Comparison of ENCODE assay signal across 18 cellular contexts in genomic region chr2:20648831-20649230, GRCh38. TPM values are rescaled to one million over a fixed set of nuclear protein-coding genes. Genes with fewer than 3 reads are reported as not detected.
DNase-seq lines count a peak whose midpoint lies in the region; ATAC-seq and TF ChIP-seq lines count a peak whose summit lies in the region.
"Had no signal": no experiment of that assay in that cellular context is flagged by ENCODE, and none has a peak within 500 bp of the region (broad histone marks: within the 10 kb centered on the region; RNA-seq: fewer than 3 reads in every experiment).

No MANE protein-coding gene starts in this region.

- H3K36me3 ChIP-seq in BLaER1 (peaks cover 17% of the 10 kb centered on the region), neural progenitor cell (no peaks in the 10 kb centered on the region)
- H3K36me3 ChIP-seq in CD8-positive, alpha-beta memory T cell (ENCODE audit: insufficient read depth, low read length), result no peaks in the 10 kb centered on the region
- H3K36me3 ChIP-seq: brain microvascular endothelial cell, MG63 had no signal

- TF ChIP-seq CTCF in endothelial cell (IDR thresholded peaks at IDR 0.05; ENCODE audit: unreplicated experiment), result no peak
- no peak for TF ChIP-seq CTCF in neural progenitor cell (IDR thresholded peaks at IDR 0.05)

- H3K9me3 Mint-ChIP-seq in CD8-positive, alpha-beta memory T cell, result no peaks in the 10 kb centered on the region
- H3K9me3 Mint-ChIP-seq in endothelial cell (ENCODE audit: unreplicated experiment) (no peaks in the 10 kb centered on the region), neural progenitor cell (no peaks in the 10 kb centered on the region)

- peaks cover 0 to 27% (median 7%) of the 10 kb centered on the region in 3 donors for H3K36me3 Mint-ChIP-seq in CD8-positive, alpha-beta memory T cell
- H3K36me3 Mint-ChIP-seq in endothelial cell (ENCODE audit: low read depth, unreplicated experiment) (peaks cover 30% of the 10 kb centered on the region), neural progenitor cell (peaks cover 11% of the 10 kb centered on the region)

- no peak overlapping the region for H3K4me3 ChIP-seq in BLaER1
- H3K4me3 ChIP-seq in CD8-positive, alpha-beta memory T cell (ENCODE audit: low read length), result no peak overlapping the region
- no peak overlapping the region for H3K4me3 ChIP-seq in neural progenitor cell
- H3K4me3 ChIP-seq: MG63 had no signal

- H3K4me1 ChIP-seq in BLaER1 (peaks cover 58% of the 10 kb centered on the region), neural progenitor cell (no peaks in the 10 kb centered on the region)
- H3K4me1 ChIP-seq in CD8-positive, alpha-beta memory T cell (ENCODE audit: insufficient read depth, low read length), result peaks cover 19% of the 10 kb centered on the region

- no peaks in the 10 kb centered on the region for H3K79me2 ChIP-seq in neural progenitor cell (ENCODE audit: low read depth)

- no peaks in the 10 kb centered on the region for H4K20me1 ChIP-seq in BLaER1
- H4K20me1 ChIP-seq in neural progenitor cell (ENCODE audit: low read depth), result no peaks in the 10 kb centered on the region

- H3K9me3 ChIP-seq in BLaER1, result no peaks in the 10 kb centered on the region
- H3K9me3 ChIP-seq in CD8-positive, alpha-beta memory T cell (ENCODE audit: low read length), result no peaks in the 10 kb centered on the region
- no peaks in the 10 kb centered on the region for H3K9me3 ChIP-seq in neural progenitor cell (ENCODE audit: low read depth)
- H3K9me3 ChIP-seq: heart right ventricle, MG63 had no signal

- H3K27me3 Mint-ChIP-seq in CD8-positive, alpha-beta memory T cell, result no peaks in the 10 kb centered on the region
- H3K27me3 Mint-ChIP-seq in endothelial cell (ENCODE audit: unreplicated experiment), result peaks cover 26% of the 10 kb centered on the region
- peaks cover 20% of the 10 kb centered on the region for H3K27me3 Mint-ChIP-seq in neural progenitor cell (ENCODE audit: insufficient read depth, low read depth)

- no peaks in the 10 kb centered on the region for H3K27me3 ChIP-seq in BLaER1
- H3K27me3 ChIP-seq in CD8-positive, alpha-beta memory T cell (ENCODE audit: insufficient read depth, low read length, poor library complexity, severe bottlenecking), result no peaks in the 10 kb centered on the region
- H3K27me3 ChIP-seq in neural progenitor cell, result peaks cover 19% of the 10 kb centered on the region
- H3K27me3 ChIP-seq: brain microvascular endothelial cell, heart right ventricle, MG63 had no signal

- no peak for ATAC-seq in GM18861 (IDR thresholded peaks at IDR 0.05; ENCODE audit: unreplicated experiment)
- ATAC-seq: heart right ventricle, sciatic nerve had no signal

- H3K4me3 Mint-ChIP-seq in CD8-positive, alpha-beta memory T cell, result peak overlapping the region in 3 of 7 donors; percentile 86 to 92 (median 89)
- H3K4me3 Mint-ChIP-seq in endothelial cell (ENCODE audit: unreplicated experiment) (peak overlapping the region; percentile 53), neural progenitor cell (peak overlapping the region; percentile 20)

- H3F3A ChIP-seq in neural progenitor cell (ENCODE audit: low read depth), result no peaks in the 10 kb centered on the region

- no peak for DNase-seq in CD8-positive, alpha-beta memory T cell
- DNase-seq in endothelial cell (ENCODE audit: low spot score) (no peak), neural progenitor cell (ENCODE audit: low spot score) (no peak), anterior cingulate cortex (lab: John Stamatoyannopoulos, UW) (no peak), HCEC 1CT (no peak)
- DNase-seq in stimulated activated CD4-positive, alpha-beta T cell treated with anti-CD3 and anti-CD28 coated beads, Interleukin-1b, Interleukin-23, amount 100 ng/mL, for 48 hours, result no peak
- DNase-seq: activated CD4-positive, CD25-positive, alpha-beta regulatory T cell treated with anti-CD3 and anti-CD28 coated beads, Interleukin-2, amount 50 U/mL, for 72 hours; activated CD8-positive, alpha-beta memory T cell treated with anti-CD3 and anti-CD28 coated beads, Interleukin-2, amount 50 U/mL, for 48 hours; activated naive CD4-positive, alpha-beta T cell; brain microvascular endothelial cell; DMS 273 treated with DMSO at 0.1 percent for 48 hours; GF-D8; heart right ventricle; MG63; NCI-H1694 treated with DMSO at 0.1 percent for 48 hours had no signal

- peak overlapping the region in 7 of 8 donors; percentile 4 to 95 (median 72) for H3K27ac Mint-ChIP-seq in CD8-positive, alpha-beta memory T cell
- H3K27ac Mint-ChIP-seq in endothelial cell (ENCODE audit: unreplicated experiment), result peak overlapping the region; percentile 37
- peak overlapping the region; percentile 57 for H3K27ac Mint-ChIP-seq in neural progenitor cell

- no peak overlapping the region for H2AFZ ChIP-seq in neural progenitor cell (replicated peaks)

- H3K27ac ChIP-seq in BLaER1 (peak overlapping the region; percentile 19), neural progenitor cell (no peak overlapping the region)
- no peak overlapping the region for H3K27ac ChIP-seq in CD8-positive, alpha-beta memory T cell (ENCODE audit: low read depth, low read length)
- H3K27ac ChIP-seq: brain microvascular endothelial cell, heart right ventricle had no signal

- H3K4me1 Mint-ChIP-seq in CD8-positive, alpha-beta memory T cell, result peaks cover 30 to 44% (median 38%) of the 10 kb centered on the region in 3 donors
- H3K4me1 Mint-ChIP-seq in endothelial cell (ENCODE audit: unreplicated experiment), result peaks cover 29% of the 10 kb centered on the region
- peaks cover 48% of the 10 kb centered on the region for H3K4me1 Mint-ChIP-seq in neural progenitor cell

- H3K9ac ChIP-seq in BLaER1 (no peak overlapping the region), neural progenitor cell (no peak overlapping the region)

- POLR2A ChIA-PET in CD8-positive, alpha-beta memory T cell (lab: Charles Lee), result interaction anchor here (1.0 kb wide), 1 partner anchor 201 kb away, joined by 5 read pairs; the partner anchor contains the start of gene RHOB

- H3K4me2 ChIP-seq in BLaER1 (peak overlapping the region; percentile 98), neural progenitor cell (no peak overlapping the region)

- CTCF ChIA-PET in CD8-positive, alpha-beta memory T cell (lab: Charles Lee), result interaction anchor here (3.0 to 6.3 kb wide), 3 partner anchors 13 to 237 kb away, joined by 13 to 67 read pairs (median 58); partner anchors contain the start of gene RHOB

RNA-seq across cellular contexts. Expression of gene HS1BP3, which starts 2.1 kb away (rescaled TPM):
- total RNA-seq in CD8-positive, alpha-beta memory T cell, result 1 to 10 TPM; 9.3 to 9.5 TPM
- 19.4 TPM for polyA plus RNA-seq in CD8-positive, alpha-beta memory T cell
- total RNA-seq in endothelial cell (ENCODE audit: unreplicated experiment) (33.6 TPM), neural progenitor cell (ENCODE audit: low replicate concordance) (10.0 and 19.5 TPM in 2 replicates)

RNA-seq across cellular contexts. Expression of gene GDF7, which starts 18.1 kb away (rescaled TPM):
- total RNA-seq in CD8-positive, alpha-beta memory T cell, result not detected
- polyA plus RNA-seq in CD8-positive, alpha-beta memory T cell, result 0.10 TPM
- total RNA-seq in endothelial cell (ENCODE audit: unreplicated experiment), result 11.2 TPM
- total RNA-seq in neural progenitor cell (ENCODE audit: low replicate concordance), result not detected in 2 replicates

Comparison
In these comparisons a context has a peak if more than half of its experiments do, and no peak if none do; other contexts are left out.
1. RNA of gene GDF7, which starts 18.1 kb away (total RNA-seq): 11.2 TPM in endothelial cell (single experiment); not detected in CD8-positive, alpha-beta memory T cell and not detected in neural progenitor cell; every median in the first group is over 10 times any median in the second.
2. Peak in every context shown above with its lines, with median percentiles within 50 percentile points of each other: H3K27ac Mint-ChIP-seq.